In the genomic region with DNA sequence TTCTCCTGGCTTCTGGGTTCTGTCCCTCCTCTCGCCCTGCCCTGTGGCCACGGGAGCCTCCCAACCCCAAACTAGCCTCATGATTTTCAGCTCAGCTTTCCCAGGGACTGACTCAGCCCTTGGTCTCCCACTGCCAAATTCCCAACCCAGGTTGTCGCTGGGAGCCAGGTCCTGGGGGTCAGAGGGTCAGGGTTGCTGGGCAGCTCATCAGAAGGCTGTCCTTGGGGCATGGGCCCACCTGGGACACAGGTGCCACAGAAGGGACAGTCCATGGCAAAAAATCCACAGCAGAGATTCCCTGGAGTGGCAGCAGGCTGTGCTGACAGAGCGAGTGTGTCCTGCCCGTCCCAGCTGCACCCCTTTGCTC, we compare ENCODE assay signal across 26 cellular contexts.
"Had no signal": no experiment of that assay in that cellular context is flagged by ENCODE, and none has a peak within 500 bp of the region (broad histone marks: within the 10 kb centered on the region; RNA-seq: fewer than 3 reads in every experiment).

No MANE protein-coding gene starts in this region.

- H3K27me3 ChIP-seq: ovary, testis had no signal

- H3K4me3 ChIP-seq: esophagus muscularis mucosa, hepatocyte, ovary, prostate gland, smooth muscle cell, testis, transverse colon had no signal

- ATAC-seq: activated CD8-positive, alpha-beta T cell treated with anti-CD3 and anti-CD28 coated beads for 36 hours; activated naive CD4-positive, alpha-beta T cell treated with anti-CD3 and anti-CD28 coated beads, Interleukin-2, amount 50 U/mL, for 72 hours; activated T-cell treated with anti-CD3 and anti-CD28 coated beads, Interleukin-2, amount 50 U/mL, for 4 hours; activated T-helper 17 cell treated with anti-CD3 and anti-CD28 coated beads, Interleukin-2, amount 50 U/mL, for 72 hours; left colon; stimulated activated memory B cell treated with anti-CD40 and anti-IgM and Interleukin-4, amounts not matched to agents 10 μg/mL and 1 μg/mL and 100 μg/mL, for 72 hours; T-cell had no signal

- H3K27ac ChIP-seq: esophagus muscularis mucosa, hepatocyte, neutrophil, ovary, prostate gland, testis, transverse colon had no signal

- DNase-seq: activated B cell treated with CpG ODN at 0.5 μM for 24 hours; activated CD4-positive, alpha-beta T cell treated with anti-CD3 and anti-CD28 coated beads, Interleukin-2, amount 50 U/mL, for 1 hour; activated CD8-positive, alpha-beta T cell treated with anti-CD3 and anti-CD28 coated beads for 36 hours; activated naive CD4-positive, alpha-beta T cell; activated T-cell treated with anti-CD3 and anti-CD28 coated beads, Interleukin-2, amount 50 U/mL, for 4 hours; anterior cingulate cortex; dermis blood vessel endothelial cell; effector CD4-positive, alpha-beta T cell; left colon; midbrain; retina; stimulated activated CD4-positive, alpha-beta T cell treated with anti-CD3 and anti-CD28 coated beads, Interleukin-1b, Interleukin-23, amount 100 ng/mL, for 48 hours; stimulated activated CD4-positive, alpha-beta T cell treated with anti-CD3 and anti-CD28 coated beads, Interleukin-4, amount 100 ng/mL, for 4 hours; stimulated activated CD8-positive, alpha-beta memory T cell treated with anti-CD3 and anti-CD28 coated beads, Interleukin-4, amount 100 ng/mL, for 48 hours; T-cell; testis; transverse colon had no signal

- H3K9me3 ChIP-seq: esophagus muscularis mucosa, neutrophil, ovary, prostate gland, testis, transverse colon had no signal

- H3K4me1 ChIP-seq: prostate gland, transverse colon had no signal

- H3K36me3 ChIP-seq: esophagus muscularis mucosa, neutrophil, ovary, prostate gland, transverse colon had no signal
